Comparison of ENCODE assay signal across 8 cellular contexts in the genomic region with DNA sequence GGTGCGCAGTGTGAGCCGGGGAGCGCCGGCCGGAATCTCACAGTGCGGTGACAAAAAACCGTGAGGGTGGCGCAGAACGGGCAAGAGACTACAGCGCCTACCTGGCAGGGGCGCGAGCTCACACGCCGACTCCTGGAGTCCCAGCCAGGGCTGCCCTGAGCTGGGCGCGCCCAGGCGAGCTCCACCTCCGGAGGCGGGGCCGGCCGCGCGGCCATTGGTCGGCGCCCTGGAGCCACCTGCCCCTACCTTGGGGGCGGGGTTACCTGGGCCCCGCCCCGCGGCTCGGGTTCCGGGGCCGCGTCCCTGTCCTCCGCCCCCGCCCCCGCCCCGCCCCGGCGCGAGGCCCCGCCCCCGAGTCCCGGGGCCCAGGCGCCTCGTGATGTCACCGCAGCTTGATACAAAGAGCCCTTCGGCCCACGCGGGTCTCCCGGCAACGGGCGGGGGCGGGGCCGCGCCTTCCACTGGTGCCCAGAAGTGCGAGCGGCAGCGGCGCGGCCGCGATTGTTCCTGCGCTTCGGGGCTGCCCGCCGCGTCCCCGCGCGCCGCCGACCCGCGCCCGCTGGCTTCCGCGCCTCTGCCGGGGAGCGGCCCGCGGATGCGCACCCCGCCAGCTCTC.
A peak's percentile ranks its signal among the peaks of the same experiment; 100 is the strongest.
DNase-seq lines count a peak whose midpoint lies in the region; ATAC-seq, FAIRE-seq and TF ChIP-seq lines count a peak whose summit lies in the region.

No MANE protein-coding gene starts in this region.

- DNase-seq in NCI-H2107 (lab: John Stamatoyannopoulos, UW) (peak; percentile 81), mammary epithelial cell (peak; percentile 94), keratinocyte (ENCODE audit: low read depth, low spot score) (peak; percentile 75)
- DNase-seq in stimulated activated CD4-positive, alpha-beta T cell treated with anti-CD3 and anti-CD28 coated beads, Interleukin-12 subunit alpha, Interleukin-12 subunit beta, amount 100 ng/mL, for 48 hours (ENCODE audit: low read depth in 2 of 3, low spot score in 1 of 3): peak; percentile 81 to 89 (median 85)

- no peaks in the 10 kb centered on the region for H3K9me1 ChIP-seq in keratinocyte (ENCODE audit: control insufficient read depth, extremely low read depth, insufficient read depth, low read length)

- H2AFZ ChIP-seq in mammary epithelial cell (ENCODE audit: low read depth, low read length) (peak overlapping the region; percentile 94), keratinocyte (ENCODE audit: control insufficient read depth, low read length) (peak overlapping the region; percentile 74)

- intact Hi-C loops in mammary epithelial cell (cut with micrococcal nuclease): no loop called here

- WGBS in mammary epithelial cell (ENCODE audit: low coverage, missing lambda C conversion rate): 6% methylated on average over 14 of the region's 83 CpGs

- in situ Hi-C loops in mammary epithelial cell (cut with MboI; ENCODE audit: low sequenced_read_pairs in 2 of 2): no loop called here

- ATAC-seq in GM18517 (IDR thresholded peaks at IDR 0.05; ENCODE audit: unreplicated experiment) (peak; percentile 66), HG03039 (IDR thresholded peaks at IDR 0.05; ENCODE audit: unreplicated experiment) (peak; percentile 71), GM18870 (IDR thresholded peaks at IDR 0.05; ENCODE audit: unreplicated experiment) (no peak)

- BruUV-seq in mammary epithelial cell (replicated peaks; lab: Mats Ljungman, UMichigan): no TSS peak

- no peaks in the 10 kb centered on the region for H3K79me2 ChIP-seq in mammary epithelial cell (ENCODE audit: insufficient read depth, low read length)
- H3K79me2 ChIP-seq in keratinocyte (ENCODE audit: control insufficient read depth, insufficient read depth, low read length): peaks cover under 1% of the 10 kb centered on the region

- no peaks in the 10 kb centered on the region for H4K20me1 ChIP-seq in mammary epithelial cell (ENCODE audit: insufficient read depth, low read length)
- H4K20me1 ChIP-seq in keratinocyte (ENCODE audit: control insufficient read depth, extremely low read depth, insufficient read depth, low read length): peaks cover 4% of the 10 kb centered on the region

- H3K36me3 ChIP-seq in mammary epithelial cell (ENCODE audit: insufficient read depth, low read length): no peaks in the 10 kb centered on the region
- H3K36me3 ChIP-seq in keratinocyte (ENCODE audit: control insufficient read depth in 2 of 2, extremely low read depth in 1 of 2, insufficient read depth in 2 of 2, low read length in 2 of 2): no peaks in the 10 kb centered on the region

- no peak for TF ChIP-seq CTCF in WI38 (IDR thresholded peaks at IDR 0.05; ENCODE audit: low read depth, low read length)
- peak in 1 of 2 donors; percentile 15 for TF ChIP-seq CTCF in mammary epithelial cell (conservative IDR thresholded peaks at IDR 0.05 in 1 of 2, IDR thresholded peaks at IDR 0.05 in 1 of 2; ENCODE audit: extremely low read depth in 1 of 2, insufficient read depth in 1 of 2, low read depth in 1 of 2, low read length in 2 of 2)
- peak in 1 of 3 experiments; percentile 33 for TF ChIP-seq CTCF in keratinocyte (optimal IDR thresholded peaks at IDR 0.05 in 1 of 3, IDR thresholded peaks at IDR 0.05 in 1 of 3, conservative IDR thresholded peaks at IDR 0.05 in 1 of 3; ENCODE audit: extremely low read depth in 1 of 3, insufficient read depth in 2 of 3, low read length in 3 of 3)

- H3K27ac ChIP-seq in mammary epithelial cell (ENCODE audit: insufficient read depth, low read depth, low read length) (peak overlapping the region; percentile 37), keratinocyte (ENCODE audit: control insufficient read depth, insufficient read depth, low read length) (peak overlapping the region; percentile 34)

- FAIRE-seq in keratinocyte (lab: Jason Lieb, UNC): no peak

- peak overlapping the region; percentile 32 for H3K4me3 ChIP-seq in WI38 (ENCODE audit: low read depth, low read length)
- H3K4me3 ChIP-seq in mammary epithelial cell (replicated peaks in 1 of 3; ENCODE audit: insufficient read depth in 1 of 3, low read depth in 2 of 3, low read length in 3 of 3): peak overlapping the region; percentile 59 to 66 (median 61)
- peak overlapping the region; percentile 75 to 80 (median 78) for H3K4me3 ChIP-seq in keratinocyte (ENCODE audit: control insufficient read depth in 2 of 3, extremely low read depth in 1 of 3, insufficient read depth in 2 of 3, low read depth in 1 of 3, low read length in 3 of 3)

- H3K27me3 ChIP-seq in mammary epithelial cell (ENCODE audit: insufficient read depth, low read length): peaks cover 2% of the 10 kb centered on the region
- no peaks in the 10 kb centered on the region for H3K27me3 ChIP-seq in keratinocyte (ENCODE audit: control insufficient read depth, extremely low read depth, insufficient read depth, low read length)

- H3K9me3 ChIP-seq in mammary epithelial cell (replicated peaks; ENCODE audit: insufficient read depth, low read length): no peaks in the 10 kb centered on the region
- no peaks in the 10 kb centered on the region for H3K9me3 ChIP-seq in keratinocyte (ENCODE audit: control insufficient read depth, low read depth, low read length)

- H3K4me2 ChIP-seq in mammary epithelial cell (ENCODE audit: insufficient read depth, low read depth, low read length) (peak overlapping the region; percentile 99), keratinocyte (ENCODE audit: control insufficient read depth, extremely low read depth, insufficient read depth, low read depth, low read length) (peak overlapping the region; percentile 82)

- H3K9ac ChIP-seq in mammary epithelial cell (ENCODE audit: insufficient read depth, low read length) (peak overlapping the region; percentile 48), keratinocyte (ENCODE audit: control insufficient read depth, extremely low read depth, insufficient read depth, low read length) (peak overlapping the region; percentile 79)

- dilution Hi-C loops in mammary epithelial cell (cut with HindIII; ENCODE audit: low sequenced_read_pairs) (no loop called here), keratinocyte (cut with MboI; ENCODE audit: extremely low pct_ligation_motif_present, low sequenced_read_pairs) (no loop called here)

- CTCF ChIA-PET in mammary epithelial cell (lab: Charles Lee; ENCODE audit: low non-redundant PET): interaction anchor here (0.6 to 1.1 kb wide), 2 partner anchors 12 to 24 kb away, joined by 3 to 7 read pairs; no protein-coding TSS in a partner anchor

- H3K4me1 ChIP-seq in mammary epithelial cell (ENCODE audit: insufficient read depth, low read length): peaks cover 7% of the 10 kb centered on the region
- peaks cover 44% of the 10 kb centered on the region for H3K4me1 ChIP-seq in keratinocyte (ENCODE audit: control insufficient read depth, extremely low read depth, insufficient read depth, low read length)
